Comparison of ENCODE assay signal across 8 cellular contexts in the genomic region with DNA sequence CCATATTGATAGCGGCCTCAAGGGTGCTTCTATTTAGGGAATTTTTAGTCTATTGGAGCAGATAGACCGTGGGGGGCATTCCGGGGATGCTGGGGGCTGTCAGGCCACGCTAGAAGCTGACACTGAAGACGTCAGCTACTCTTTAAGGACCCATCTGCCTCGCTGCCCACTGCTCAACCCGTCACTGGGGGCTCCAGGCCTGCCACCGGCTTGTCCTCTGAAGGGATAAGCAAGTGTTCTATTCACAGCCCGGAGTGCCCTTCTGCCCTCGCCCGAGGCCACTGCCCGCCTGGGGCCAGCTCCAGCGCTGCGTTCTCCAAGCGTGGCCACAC. TPM values are rescaled to one million over a fixed set of nuclear protein-coding genes. Genes with fewer than 3 reads are reported as not detected.
A peak's percentile ranks its signal among the peaks of the same experiment; 100 is the strongest.
DNase-seq lines count a peak whose midpoint lies in the region; TF ChIP-seq lines count a peak whose summit lies in the region.

No MANE protein-coding gene starts in this region.

- H3K4me1 Mint-ChIP-seq in endodermal cell: peaks cover 4% of the 10 kb centered on the region

- H3K36me3 Mint-ChIP-seq in endodermal cell (ENCODE audit: low read depth): peaks cover 12% of the 10 kb centered on the region

- TF ChIP-seq CTCF in GM06990 (IDR thresholded peaks at IDR 0.05; ENCODE audit: insufficient read depth, low read length, poor library complexity, severe bottlenecking) (no peak), endodermal cell (conservative IDR thresholded peaks at IDR 0.05) (no peak), ovary (IDR thresholded peaks at IDR 0.05) (no peak)

- H3K9ac ChIP-seq in endodermal cell (ENCODE audit: extremely low read depth, low read length, poor library complexity, severe bottlenecking): no peak overlapping the region

- H3K27ac ChIP-seq in endodermal cell (ENCODE audit: low read depth, low read length): no peak overlapping the region
- peak overlapping the region; percentile 42 to 83 for H3K27ac ChIP-seq in ovary

- intact Hi-C loops in ovary (cut with DNase I): loop anchor here in 2 of 4 donors (5.0 kb wide), 1 partner anchor 225 kb away; no protein-coding TSS in a partner anchor

- peaks cover 12% of the 10 kb centered on the region for H3K27me3 Mint-ChIP-seq in endodermal cell (ENCODE audit: insufficient read depth)

- H3K4me3 ChIP-seq in GM06990 (replicated peaks; ENCODE audit: low read depth, low read length) (peak overlapping the region; percentile 68), endodermal cell (ENCODE audit: low read length) (no peak overlapping the region), ovary (peak overlapping the region; percentile 47)

- DNase-seq in GM06990 (ENCODE audit: extremely low read depth, insufficient read length): no peak
- peak; percentile 22 for DNase-seq in NCI-H345 (lab: John Stamatoyannopoulos, UW)
- no peak for DNase-seq in endodermal cell
- DNase-seq in ovary: peak in 1 of 5 donors; percentile 51
- DNase-seq in HT-29 (ENCODE audit: low spot score): no peak
- no peak for DNase-seq in stimulated activated CD4-positive, alpha-beta T cell treated with anti-CD3 and anti-CD28 coated beads, Interleukin-1b, Interleukin-23, amount 100 ng/mL, for 48 hours
- DNase-seq in NOMO-1 treated with dmso at 0.1 percent for 144 hours (lab: John Stamatoyannopoulos, UW; ENCODE audit: unreplicated experiment): no peak
- DNase-seq in stimulated activated naive CD4-positive, alpha-beta T cell treated with Interleukin-2 at 50 U/mL for 16 hours (lab: John Stamatoyannopoulos, UW): no peak

- H3K27me3 ChIP-seq in GM06990 (replicated peaks; ENCODE audit: control insufficient read depth, insufficient read depth, low read length): no peaks in the 10 kb centered on the region
- no peaks in the 10 kb centered on the region for H3K27me3 ChIP-seq in endodermal cell (ENCODE audit: control insufficient read depth, insufficient read depth, low read length, poor library complexity, severe bottlenecking)
- H3K27me3 ChIP-seq in ovary: no peaks in the 10 kb centered on the region

- H3K9me3 ChIP-seq in endodermal cell (ENCODE audit: control insufficient read depth, low read length): no peaks in the 10 kb centered on the region
- H3K9me3 ChIP-seq in ovary: no peaks in the 10 kb centered on the region

- peaks cover 67% of the 10 kb centered on the region for H3K9me3 Mint-ChIP-seq in endodermal cell

- no peak for TF ChIP-seq POLR2A in ovary (IDR thresholded peaks at IDR 0.05)

- H3K27ac Mint-ChIP-seq in endodermal cell: no peak overlapping the region

- 10% methylated on average over 15 of the region's 15 CpGs; no CpG with 5 or more reads in 1 of the 2 experiments for WGBS in endodermal cell (ENCODE audit: insufficient coverage in 1 of 2, insufficient read length in 1 of 2), 2 experiments
- 34 to 38% (median 38%) methylated on average over 15 of the region's 15 CpGs for WGBS in ovary, 3 donors

- no peak for TF ChIP-seq EP300 in ovary (IDR thresholded peaks at IDR 0.05)

- no peaks in the 10 kb centered on the region for H3K4me1 ChIP-seq in endodermal cell (ENCODE audit: control insufficient read depth, insufficient read depth, low read length)
- H3K4me1 ChIP-seq in ovary (ENCODE audit: insufficient read depth): no peaks in the 10 kb centered on the region

- peak overlapping the region; percentile 80 for H3K4me3 Mint-ChIP-seq in endodermal cell

- H3K36me3 ChIP-seq in GM06990 (ENCODE audit: control insufficient read depth, insufficient read depth, low read length) (no peaks in the 10 kb centered on the region), endodermal cell (ENCODE audit: control insufficient read depth, insufficient read depth, low read length) (peaks cover 10% of the 10 kb centered on the region), ovary (no peaks in the 10 kb centered on the region)

RNA-seq across cellular contexts. Expression of a gene that starts 0.7 kb away (rescaled TPM):
- total RNA-seq in endodermal cell (10 to 100 TPM; 16.2 to 18.0 TPM), ovary (10 to 100 TPM; 13.4 to 19.3 (median 16.2) TPM)
- 23.3 TPM for polyA plus RNA-seq in endodermal cell (2013, experiment 1 of 2)
- polyA plus RNA-seq in endodermal cell (2013, experiment 2 of 2): 21.1 TPM
- polyA plus RNA-seq in ovary: 10 to 100 TPM; 12.3 to 33.5 TPM
- total RNA-seq in HT-29 (2014; rRNA removed; shearing (Covaris generic)): 7.3 and 7.5 TPM in 2 replicates
